Comparison of ENCODE assay signal across 8 cellular contexts in the genomic region with DNA sequence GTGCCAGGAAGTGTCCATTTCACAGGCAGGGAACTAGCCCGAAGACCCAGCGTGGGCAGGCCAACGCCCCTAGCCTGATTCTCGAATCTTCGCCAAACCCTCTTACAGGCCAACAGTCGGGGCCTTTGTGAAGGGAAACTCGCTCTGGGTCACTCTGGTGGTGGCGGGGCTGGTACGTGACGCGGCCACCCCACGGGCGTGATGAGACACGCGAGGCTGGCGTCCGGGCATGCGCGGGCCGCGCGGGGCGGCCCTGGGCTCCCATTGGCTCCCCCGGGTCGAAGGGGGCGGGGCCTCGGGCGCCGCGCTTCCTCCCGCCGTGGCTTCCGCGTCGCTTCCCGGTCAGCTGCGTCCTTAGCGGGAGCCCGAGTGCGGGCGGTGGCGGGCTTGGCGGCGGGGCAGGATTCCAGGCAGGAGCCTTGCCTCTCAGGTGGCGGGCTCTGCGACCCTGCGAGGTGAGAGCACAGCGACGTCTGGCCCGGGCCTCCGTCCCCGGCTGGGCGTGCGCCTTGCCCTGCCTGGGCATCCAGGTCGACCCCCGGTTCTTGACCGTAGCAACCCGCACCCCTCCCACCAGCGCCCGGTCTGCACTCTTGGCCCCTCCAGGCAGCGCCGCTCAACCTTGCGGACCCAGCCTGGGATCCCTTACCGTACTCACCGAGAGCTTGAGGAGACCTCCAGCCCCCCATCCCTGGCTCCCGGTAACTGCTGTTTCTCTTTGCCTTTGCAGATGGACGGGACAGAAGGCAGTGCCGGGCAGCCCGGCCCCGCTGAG. TPM values are rescaled to one million over a fixed set of nuclear protein-coding genes. Genes with fewer than 3 reads are reported as not detected.
DNase-seq lines count a peak whose midpoint lies in the region; ATAC-seq lines count a peak whose summit lies in the region.

A gene with protein sequence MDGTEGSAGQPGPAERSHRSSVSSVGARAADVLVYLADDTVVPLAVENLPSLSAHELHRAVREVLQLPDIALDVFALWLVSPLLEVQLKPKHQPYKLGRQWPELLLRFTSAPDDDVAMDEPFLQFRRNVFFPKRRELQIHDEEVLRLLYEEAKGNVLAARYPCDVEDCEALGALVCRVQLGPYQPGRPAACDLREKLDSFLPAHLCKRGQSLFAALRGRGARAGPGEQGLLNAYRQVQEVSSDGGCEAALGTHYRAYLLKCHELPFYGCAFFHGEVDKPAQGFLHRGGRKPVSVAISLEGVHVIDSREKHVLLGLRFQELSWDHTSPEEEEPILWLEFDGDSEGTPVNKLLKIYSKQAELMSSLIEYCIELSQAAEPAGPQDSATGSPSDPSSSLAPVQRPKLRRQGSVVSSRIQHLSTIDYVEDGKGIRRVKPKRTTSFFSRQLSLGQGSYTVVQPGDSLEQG (plus strand): TSS at position 331 of the 775 bp plus-strand sequence. CDS start 400 bp downstream, at position 731.

- ATAC-seq in HG03175 (IDR thresholded peaks at IDR 0.05; ENCODE audit: unreplicated experiment) = peak; percentile 39
- peak; percentile 73 for ATAC-seq in left lobe of liver
- no peak for ATAC-seq in HG03460 (IDR thresholded peaks at IDR 0.05; ENCODE audit: unreplicated experiment)

- DNase-seq in GDM1 (lab: John Stamatoyannopoulos, UW) (peak; percentile 84), NCI-H526 treated with DMSO at 0.1 percent for 48 hours (lab: John Stamatoyannopoulos, UW) (peak; percentile 52), dedifferentiated amniotic fluid mesenchymal stem cell (ENCODE audit: extremely low spot score) (peak; percentile 77), left lobe of liver (ENCODE audit: low spot score) (peak; percentile 92)
- DNase-seq in activated CD4-positive, alpha-beta T cell treated with anti-CD3 and anti-CD28 coated beads, Interleukin-2, amount 50 U/mL, for 24 hours (ENCODE audit: low read depth in 1 of 2, low spot score in 1 of 2) = peak; percentile 66 to 73
- DNase-seq in stimulated activated CD4-positive, alpha-beta T cell treated with anti-CD3 and anti-CD28 coated beads, Interleukin-1b, Interleukin-23, amount 100 ng/mL, for 48 hours = peak; percentile 81

RNA-seq across cellular contexts. Expression of the gene that starts here (rescaled TPM):
- 9.3 TPM for total RNA-seq in left lobe of liver
